Comparison of ENCODE assay signal across 11 cellular contexts in genomic region chr1:26177182-26177684, GRCh38. TPM values are rescaled to one million over a fixed set of nuclear protein-coding genes. Genes with fewer than 3 reads are reported as not detected.
DNase-seq lines count a peak whose midpoint lies in the region; ATAC-seq and TF ChIP-seq lines count a peak whose summit lies in the region.
"Had no signal": no experiment of that assay in that cellular context is flagged by ENCODE, and none has a peak within 500 bp of the region (broad histone marks: within the 10 kb centered on the region; RNA-seq: fewer than 3 reads in every experiment).

CNKSR1 (plus strand) TSS chr1:26177491; CDS start chr1:26177548, 57 bp downstream.

- H3K36me3 Mint-ChIP-seq in activated CD4-positive, alpha-beta T cell treated with anti-CD3 and anti-CD28 coated beads, Interleukin-2, amount 10 ng/mL, durations not matched to agents 7 days and 5 days (ENCODE audit: low read depth), result no peaks in the 10 kb centered on the region

- H3K27ac Mint-ChIP-seq in activated CD4-positive, alpha-beta T cell treated with anti-CD3 and anti-CD28 coated beads, Interleukin-2, amount 10 ng/mL, durations not matched to agents 7 days and 5 days, result peak within 1 kb of the TSS; percentile 33

- peak within 1 kb of the TSS; percentile 27 to 48 (median 42) for H3K4me3 ChIP-seq in stomach
- H3K4me3 ChIP-seq: thoracic aorta had no signal

- H3K27ac ChIP-seq in stomach, result peak within 1 kb of the TSS; percentile 56 to 77 (median 69)
- H3K27ac ChIP-seq: thoracic aorta had no signal

- 19 to 39% (median 22%) methylated on average over 9 to 21 of the region's 21 CpGs for WGBS in stomach, 5 donors

- H3K9me3 Mint-ChIP-seq in activated CD4-positive, alpha-beta T cell treated with anti-CD3 and anti-CD28 coated beads, Interleukin-2, amount 10 ng/mL, durations not matched to agents 7 days and 5 days, result no peaks in the 10 kb centered on the region

- TF ChIP-seq POLR2A in stomach (IDR thresholded peaks at IDR 0.05), result peak in 1 of 4 donors; percentile 34

- CTCF ChIA-PET in activated CD4-positive, alpha-beta T cell treated with anti-CD3 and anti-CD28 coated beads, Interleukin-2, amount 10 ng/mL, durations not matched to agents 7 days and 5 days (lab: Charles Lee), result interaction anchor here (1.0 to 1.4 kb wide), 4 partner anchors 10 to 32 kb away, joined by 3 to 4 read pairs (median 3); no protein-coding TSS in a partner anchor

- H3K4me1 ChIP-seq in stomach, result peaks cover 0 to 9% (median 5%) of the 10 kb centered on the region in 4 donors

- no peaks in the 10 kb centered on the region for H3K9me3 ChIP-seq in stomach
- H3K9me3 ChIP-seq: thoracic aorta had no signal

- DNase-seq in activated CD4-positive, alpha-beta T cell treated with anti-CD3 and anti-CD28 coated beads, Interleukin-2, amount 10 ng/mL, durations not matched to agents 7 days and 5 days, result no peak
- DNase-seq in activated CD4-positive, alpha-beta T cell treated with anti-CD3 and anti-CD28 coated beads, Interleukin-2, amount 50 U/mL, for 4 hours, result no peak
- peak; percentile 86 for DNase-seq in SW480 (ENCODE audit: low spot score)
- peak; percentile 96 for DNase-seq in iPS-NIHi7 (ENCODE audit: extremely low spot score)
- peak; percentile 87 for DNase-seq in stomach
- DNase-seq in posterior vena cava (ENCODE audit: low spot score), result no peak
- DNase-seq in AG20443 (ENCODE audit: low spot score), result no peak
- DNase-seq: NCI-H524 treated with DMSO at 0.1 percent for 48 hours had no signal

- POLR2A ChIA-PET in activated CD4-positive, alpha-beta T cell treated with anti-CD3 and anti-CD28 coated beads, Interleukin-2, amount 10 ng/mL, durations not matched to agents 7 days and 5 days (lab: Charles Lee), result no interaction called here

- H3K36me3 ChIP-seq in stomach, result peaks cover 0 to 19% (median 17%) of the 10 kb centered on the region in 4 donors
- H3K36me3 ChIP-seq: thoracic aorta had no signal

- peak in 1 of 7 experiments; percentile 6 for TF ChIP-seq CTCF in stomach (IDR thresholded peaks at IDR 0.05)

- no peak for ATAC-seq in HG02678 (IDR thresholded peaks at IDR 0.05; ENCODE audit: unreplicated experiment)
- ATAC-seq: sciatic nerve had no signal

- intact Hi-C loops in stomach (cut with DNase I; ENCODE audit: low total_unique reads), result no loop called here
- intact Hi-C loops in posterior vena cava (cut with DNase I), result no loop called here

- no peak for TF ChIP-seq EP300 in stomach (IDR thresholded peaks at IDR 0.05)

- H3K4me1 Mint-ChIP-seq in activated CD4-positive, alpha-beta T cell treated with anti-CD3 and anti-CD28 coated beads, Interleukin-2, amount 10 ng/mL, durations not matched to agents 7 days and 5 days, result peaks cover 4% of the 10 kb centered on the region

- H3K4me3 Mint-ChIP-seq in activated CD4-positive, alpha-beta T cell treated with anti-CD3 and anti-CD28 coated beads, Interleukin-2, amount 10 ng/mL, durations not matched to agents 7 days and 5 days, result peak within 1 kb of the TSS; percentile 75

- H3K27me3 Mint-ChIP-seq in activated CD4-positive, alpha-beta T cell treated with anti-CD3 and anti-CD28 coated beads, Interleukin-2, amount 10 ng/mL, durations not matched to agents 7 days and 5 days, result no peaks in the 10 kb centered on the region

- no peaks in the 10 kb centered on the region for H3K27me3 ChIP-seq in stomach

RNA-seq across cellular contexts. Expression of gene CNKSR1, which starts in this region (rescaled TPM):
- 1 to 10 TPM; 6.4 to 7.5 TPM for total RNA-seq in activated CD4-positive, alpha-beta T cell treated with anti-CD3 and anti-CD28 coated beads, Interleukin-2, amount 10 ng/mL, durations not matched to agents 7 days and 5 days
- 10 to 100 TPM; 13.6 to 70.3 (median 27.7) TPM for total RNA-seq in stomach
- 10 to 100 TPM; 10.4 to 23.0 (median 13.3) TPM for polyA plus RNA-seq in stomach
- total RNA-seq in posterior vena cava, result 1 to 10 TPM in 1 of 2 donors, under 1 TPM in 1; 0.32 to 2.4 TPM

Comparison
In these comparisons a context has a peak if more than half of its experiments do, and no peak if none do; other contexts are left out.
1. DNase-seq: peak in SW480 (single experiment), iPS-NIHi7 (single experiment) and stomach (single experiment); none in activated CD4-positive, alpha-beta T cell treated with anti-CD3 and anti-CD28 coated beads, Interleukin-2, amount 10 ng/mL, durations not matched to agents 7 days and 5 days (single experiment), activated CD4-positive, alpha-beta T cell treated with anti-CD3 and anti-CD28 coated beads, Interleukin-2, amount 50 U/mL, for 4 hours (0 of 2), posterior vena cava (single experiment) and AG20443 (single experiment).